In genomic region chr3:84547971-84548970, GRCh38 we compare ENCODE assay signal across 8 cellular contexts.
DNase-seq lines count a peak whose midpoint lies in the region; ATAC-seq and TF ChIP-seq lines count a peak whose summit lies in the region.

No MANE protein-coding gene starts in this region.

- H2BK120ac ChIP-seq in H9 (ENCODE audit: low read depth, low read length, poor library complexity, severe bottlenecking) = no peak overlapping the region

- intact Hi-C loops in stomach (cut with DNase I; ENCODE audit: low total_unique reads) = loop anchor here (10.0 kb wide), 1 partner anchor 1027 kb away; no protein-coding TSS in a partner anchor
- intact Hi-C loops in naive thymus-derived CD4-positive, alpha-beta T cell (cut with micrococcal nuclease) = loop anchor here in 1 of 2 donors (5.0 kb wide), 1 partner anchor 1029 kb away; no protein-coding TSS in a partner anchor

- TF ChIP-seq CTCF in GM13976 (IDR thresholded peaks at IDR 0.05; ENCODE audit: borderline replicate concordance, control extremely low read depth, extremely low read depth, insufficient read depth, missing control alignments) (peak; percentile 48), H9 (conservative IDR thresholded peaks at IDR 0.05) (peak; percentile 71), hepatocyte (IDR thresholded peaks at IDR 0.05; ENCODE audit: poor library complexity) (peak; percentile 62), stomach (IDR thresholded peaks at IDR 0.05) (peak in 4 of 7 experiments; percentile 16 to 35 (median 34))

- DNase-seq in GM13976 (ENCODE audit: low spot score) (peak; percentile 31), H9 (peak; percentile 89), KBM-7 (peak; percentile 33), SW 1271 (lab: John Stamatoyannopoulos, UW) (peak; percentile 51 to 74), hepatocyte (ENCODE audit: low spot score) (peak; percentile 55), stomach (no peak), cortex of kidney (lab: John Stamatoyannopoulos, UW) (no peak)
- no peak for DNase-seq in naive thymus-derived CD4-positive, alpha-beta T cell

- peak overlapping the region; percentile 41 for H3K14ac ChIP-seq in H9 (ENCODE audit: insufficient read depth, low read length)

- no peak overlapping the region for H3K27ac ChIP-seq in H9 (ENCODE audit: insufficient read length, low read depth, low read length)
- no peak overlapping the region for H3K27ac ChIP-seq in hepatocyte
- H3K27ac ChIP-seq in stomach = no peak overlapping the region
- H3K27ac ChIP-seq in naive thymus-derived CD4-positive, alpha-beta T cell (ENCODE audit: low read depth, low read length) = no peak overlapping the region

- H3K27me3 ChIP-seq in H9 (ENCODE audit: insufficient read depth, low read length) = no peaks in the 10 kb centered on the region
- H3K27me3 ChIP-seq in hepatocyte = no peaks in the 10 kb centered on the region
- no peaks in the 10 kb centered on the region for H3K27me3 ChIP-seq in stomach
- H3K27me3 ChIP-seq in naive thymus-derived CD4-positive, alpha-beta T cell (ENCODE audit: control insufficient read depth in 2 of 2, insufficient read depth in 2 of 2, low read length in 2 of 2) = no peaks in the 10 kb centered on the region

- in situ Hi-C loops in GM13976 (cut with MboI; ENCODE audit: low sequenced_read_pairs, unreplicated experiment) (loop anchor here (25.0 kb wide), 1 partner anchor 1014 kb away; no protein-coding TSS in a partner anchor), KBM-7 (cut with MboI; ENCODE audit: low pct_unique_long_range_greater_than_20kb, low sequenced_read_pairs) (no loop called here)

- peaks cover 14 to 17% of the 10 kb centered on the region in 2 experiments for H3K4me1 Mint-ChIP-seq in H9
- H3K4me1 Mint-ChIP-seq in naive thymus-derived CD4-positive, alpha-beta T cell = no peaks in the 10 kb centered on the region

- no peak overlapping the region for H3K23ac ChIP-seq in H9 (ENCODE audit: insufficient read length, low read depth, low read length)

- no peak overlapping the region for H2BK5ac ChIP-seq in H9 (ENCODE audit: insufficient read length, low read length)

- no peak for ATAC-seq in naive thymus-derived CD4-positive, alpha-beta T cell

- H2BK12ac ChIP-seq in H9 (ENCODE audit: insufficient read length, low read depth, low read length) = peak overlapping the region; percentile 80

- H4K8ac ChIP-seq in H9 (replicated peaks; ENCODE audit: insufficient read length, low read depth, low read length) = no peak overlapping the region

- H3K36me3 Mint-ChIP-seq in H9 (ENCODE audit: insufficient read depth in 1 of 3, low read depth in 3 of 3) = peaks cover 0 to 12% (median 0%) of the 10 kb centered on the region in 3 experiments; a peak in 3 of 7 replicates
- no peaks in the 10 kb centered on the region for H3K36me3 Mint-ChIP-seq in naive thymus-derived CD4-positive, alpha-beta T cell

- H3T11ph ChIP-seq in H9 (ENCODE audit: low read length) = no peak overlapping the region

- H2AK5ac ChIP-seq in H9 (ENCODE audit: insufficient read length, low read length) = no peak overlapping the region

- H3K9me3 Mint-ChIP-seq in H9 = peaks cover 5 to 6% of the 10 kb centered on the region in 2 experiments; a peak in 3 of 5 replicates
- H3K9me3 Mint-ChIP-seq in naive thymus-derived CD4-positive, alpha-beta T cell = peaks cover 0 to 23% (median 5%) of the 10 kb centered on the region in 11 donors

- H3K4me3 ChIP-seq in hepatocyte (no peak overlapping the region), stomach (no peak overlapping the region)
- H3K4me3 ChIP-seq in naive thymus-derived CD4-positive, alpha-beta T cell (ENCODE audit: low read length) = no peak overlapping the region

- no peaks in the 10 kb centered on the region for H3K27me3 Mint-ChIP-seq in H9 (ENCODE audit: low read depth)
- no peaks in the 10 kb centered on the region for H3K27me3 Mint-ChIP-seq in naive thymus-derived CD4-positive, alpha-beta T cell

- no peak overlapping the region for H3K56ac ChIP-seq in H9 (ENCODE audit: insufficient read length, low read depth, low read length)

- CTCF ChIA-PET in naive thymus-derived CD4-positive, alpha-beta T cell (lab: Charles Lee) = interaction anchor here (0.6 kb wide), 1 partner anchor 12 kb away, joined by 9 read pairs; no protein-coding TSS in a partner anchor

- H3K36me3 ChIP-seq in hepatocyte (replicated peaks; ENCODE audit: insufficient read depth, low read depth) (no peaks in the 10 kb centered on the region), stomach (no peaks in the 10 kb centered on the region)
- no peaks in the 10 kb centered on the region for H3K36me3 ChIP-seq in naive thymus-derived CD4-positive, alpha-beta T cell (ENCODE audit: control insufficient read depth in 2 of 3, insufficient read depth in 3 of 3, low read length in 3 of 3)

- H2AFZ ChIP-seq in H9 (ENCODE audit: low read length) (peak overlapping the region; percentile 71), hepatocyte (no peak overlapping the region)

- no peaks in the 10 kb centered on the region for H3K9me3 ChIP-seq in H9 (ENCODE audit: control insufficient read depth, low read depth, low read length)
- no peaks in the 10 kb centered on the region for H3K9me3 ChIP-seq in hepatocyte (ENCODE audit: low read depth)
- H3K9me3 ChIP-seq in stomach = no peaks in the 10 kb centered on the region
- no peaks in the 10 kb centered on the region for H3K9me3 ChIP-seq in naive thymus-derived CD4-positive, alpha-beta T cell (ENCODE audit: control insufficient read depth in 2 of 3, low read length in 3 of 3)

- H3K27ac Mint-ChIP-seq in H9 = peak overlapping the region in 2 of 3 experiments; percentile 66 to 93; a peak in 3 of 7 replicates
- no peak overlapping the region for H3K27ac Mint-ChIP-seq in naive thymus-derived CD4-positive, alpha-beta T cell

- H3K4me2 ChIP-seq in H9 (ENCODE audit: insufficient read depth, insufficient read length, low read length) = no peak overlapping the region
- H3K4me2 ChIP-seq in hepatocyte = no peak overlapping the region

- no peak for TF ChIP-seq EP300 in stomach (IDR thresholded peaks at IDR 0.05)

- H3K9ac ChIP-seq in H9 (ENCODE audit: extremely low read depth, insufficient read length, low read length) = no peak overlapping the region

- no peak overlapping the region for H2BK15ac ChIP-seq in H9 (ENCODE audit: low read depth, low read length)

- no peak overlapping the region for H3K4me3 Mint-ChIP-seq in H9
- peak overlapping the region in 1 of 10 donors; percentile 17 for H3K4me3 Mint-ChIP-seq in naive thymus-derived CD4-positive, alpha-beta T cell

- H3K4ac ChIP-seq in H9 (ENCODE audit: low read depth, low read length) = no peak overlapping the region

- H4K20me1 ChIP-seq in H9 (ENCODE audit: control insufficient read depth, insufficient read depth, insufficient read length) = peaks cover 2% of the 10 kb centered on the region
- no peaks in the 10 kb centered on the region for H4K20me1 ChIP-seq in hepatocyte (ENCODE audit: insufficient read depth, poor library complexity, severe bottlenecking)

- peak overlapping the region; percentile 31 for H4K5ac ChIP-seq in H9 (ENCODE audit: insufficient read length, low read depth, low read length)

- no peaks in the 10 kb centered on the region for H3K23me2 ChIP-seq in H9 (ENCODE audit: insufficient read length, low read depth, low read length, poor library complexity, severe bottlenecking)

- H2BK20ac ChIP-seq in H9 (ENCODE audit: low read depth, low read length, poor library complexity, severe bottlenecking) = no peak overlapping the region

- peak overlapping the region; percentile 71 for H3K18ac ChIP-seq in H9 (ENCODE audit: insufficient read length, low read depth, low read length)

- no peaks in the 10 kb centered on the region for H3K9me2 ChIP-seq in hepatocyte (replicated peaks; ENCODE audit: insufficient read depth)

- H3K79me2 ChIP-seq in H9 (ENCODE audit: insufficient read depth, low read length) (no peaks in the 10 kb centered on the region), hepatocyte (no peaks in the 10 kb centered on the region)

- no peak for TF ChIP-seq POLR2A in stomach (IDR thresholded peaks at IDR 0.05)

- WGBS in H9 (ENCODE audit: extremely low coverage, insufficient read length, low lambda C conversion rate) = no CpG with 5 or more reads among the region's 23 CpGs
- WGBS in hepatocyte (ENCODE audit: low lambda C conversion rate, missing lambda C conversion rate) = 63% methylated on average over 23 of the region's 23 CpGs
- 53 to 60% (median 55%) methylated on average over 18 to 23 of the region's 23 CpGs for WGBS in stomach, 5 donors

- H3K4me1 ChIP-seq in H9 (ENCODE audit: insufficient read depth, low read length) (no peaks in the 10 kb centered on the region), hepatocyte (ENCODE audit: insufficient read depth) (no peaks in the 10 kb centered on the region), stomach (no peaks in the 10 kb centered on the region)
- no peaks in the 10 kb centered on the region for H3K4me1 ChIP-seq in naive thymus-derived CD4-positive, alpha-beta T cell (ENCODE audit: control insufficient read depth in 2 of 2, insufficient read depth in 2 of 2, low read length in 2 of 2)

- POLR2A ChIA-PET in naive thymus-derived CD4-positive, alpha-beta T cell (lab: Charles Lee) = no interaction called here

- H3K79me1 ChIP-seq in H9 (ENCODE audit: insufficient read depth, low read depth, low read length, poor library complexity, severe bottlenecking) = no peaks in the 10 kb centered on the region

- H4K91ac ChIP-seq in H9 (ENCODE audit: insufficient read length, low read depth, low read length) = no peak overlapping the region

Comparison
In these comparisons a context has a peak if more than half of its experiments do, and no peak if none do; other contexts are left out.
1. DNase-seq: peak in GM13976 (single experiment), H9 (single experiment), KBM-7 (single experiment), SW 1271 (2 of 2) and hepatocyte (single experiment); none in stomach (single experiment), cortex of kidney (single experiment) and naive thymus-derived CD4-positive, alpha-beta T cell (0 of 9).
2. H3K27ac Mint-ChIP-seq: peak in H9 (2 of 3); none in naive thymus-derived CD4-positive, alpha-beta T cell (0 of 9).
3. Peak in every context shown above with its lines, with median percentiles within 50 percentile points of each other: CTCF ChIP-seq.